1 cellular context compared by ENCODE assay signal in the genomic region with DNA sequence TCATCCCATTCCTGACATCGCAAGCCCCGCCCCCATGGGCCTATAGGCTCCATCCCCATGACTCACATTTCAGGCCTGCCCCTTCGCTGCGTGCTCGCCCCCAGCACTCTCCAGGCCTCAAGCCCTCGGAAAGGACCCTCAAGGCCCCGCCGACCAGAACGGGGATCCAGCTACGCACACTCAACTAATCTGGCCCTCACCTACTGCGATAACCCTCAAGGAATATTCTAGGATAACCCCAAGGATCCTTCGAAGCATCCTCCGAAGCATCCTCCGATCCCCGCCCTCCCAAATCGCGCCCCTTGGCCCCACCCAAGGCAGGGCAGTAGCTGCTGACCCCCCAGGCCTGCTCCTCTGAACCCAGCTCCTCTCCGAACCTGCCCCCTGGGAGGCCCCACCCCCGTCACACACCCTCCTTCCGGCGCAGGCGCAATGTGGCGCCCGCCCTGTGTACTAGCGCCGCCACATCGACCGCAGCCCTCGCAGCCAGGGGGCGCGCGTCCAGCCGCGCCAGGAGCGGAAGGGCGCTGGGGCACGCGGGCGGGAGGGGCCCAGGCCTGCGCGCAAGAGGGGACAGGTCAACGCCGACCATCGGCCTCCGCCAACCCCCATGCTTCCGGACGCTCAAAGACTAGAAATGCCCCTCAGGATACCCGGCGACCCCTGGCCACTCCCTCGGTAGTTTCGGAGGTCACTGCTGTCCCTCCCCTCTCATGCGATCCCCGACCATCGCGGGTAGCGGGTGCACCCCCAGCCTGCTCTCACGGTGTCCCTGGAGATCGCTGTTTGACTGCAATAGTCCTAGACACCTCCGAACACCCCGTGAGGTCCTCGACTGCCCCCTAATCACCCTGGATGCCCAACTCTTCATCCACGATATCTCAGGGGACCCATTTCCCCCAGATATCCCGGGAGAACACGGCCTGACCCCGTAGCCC.
TF ChIP-seq lines count a peak whose summit lies in the region.

No MANE protein-coding gene starts in this region.

TF ChIP-seq in HEK293, 187 proteins besides CTCF, POLR2A, EP300 and RAD21 (continued from another document and continues in another):
- TF ChIP-seq, protein P1, sequence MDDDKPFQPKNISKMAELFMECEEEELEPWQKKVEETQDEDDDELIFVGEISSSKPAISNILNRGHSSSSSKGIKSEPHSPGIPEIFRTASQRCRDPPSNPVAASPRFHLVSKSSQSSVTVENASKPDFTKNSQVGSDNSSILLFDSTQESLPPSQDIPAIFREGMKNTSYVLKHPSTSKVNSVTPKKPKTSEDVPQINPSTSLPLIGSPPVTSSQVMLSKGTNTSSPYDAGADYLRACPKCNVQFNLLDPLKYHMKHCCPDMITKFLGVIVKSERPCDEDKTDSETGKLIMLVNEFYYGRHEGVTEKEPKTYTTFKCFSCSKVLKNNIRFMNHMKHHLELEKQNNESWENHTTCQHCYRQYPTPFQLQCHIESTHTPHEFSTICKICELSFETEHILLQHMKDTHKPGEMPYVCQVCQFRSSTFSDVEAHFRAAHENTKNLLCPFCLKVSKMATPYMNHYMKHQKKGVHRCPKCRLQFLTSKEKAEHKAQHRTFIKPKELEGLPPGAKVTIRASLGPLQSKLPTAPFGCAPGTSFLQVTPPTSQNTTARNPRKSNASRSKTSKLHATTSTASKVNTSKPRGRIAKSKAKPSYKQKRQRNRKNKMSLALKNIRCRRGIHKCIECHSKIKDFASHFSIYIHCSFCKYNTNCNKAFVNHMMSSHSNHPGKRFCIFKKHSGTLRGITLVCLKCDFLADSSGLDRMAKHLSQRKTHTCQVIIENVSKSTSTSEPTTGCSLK (tag by site-specific recombination; IDR thresholded peaks at IDR 0.05), result no peak
- TF ChIP-seq ZBTB8A (tag by site-specific recombination; IDR thresholded peaks at IDR 0.05) (peak; percentile 81), MEIS1 (CRISPR knock-in tag; IDR thresholded peaks at IDR 0.05; ENCODE audit: borderline replicate concordance) (no peak), ZFHX2 (tag by site-specific recombination; conservative IDR thresholded peaks at IDR 0.05) (0 out of 2 replicates have a peak, but pooled peaks have one; percentile 27), ZNF239 (tag by site-specific recombination; IDR thresholded peaks at IDR 0.05) (no peak), SCRT1 (tag by site-specific recombination; IDR thresholded peaks at IDR 0.05; ENCODE audit: borderline replicate concordance) (no peak), KLF9 (tag by site-specific recombination; IDR thresholded peaks at IDR 0.05; ENCODE audit: low read depth) (peak; percentile 89), REPIN1 (tag by site-specific recombination; IDR thresholded peaks at IDR 0.05; ENCODE audit: low read depth) (no peak), ZNF76 (tag by site-specific recombination; IDR thresholded peaks at IDR 0.05; ENCODE audit: borderline replicate concordance, low read depth) (peak; percentile 61; the same call in 1 of the 2 replicates), SP2 (tag by site-specific recombination; IDR thresholded peaks at IDR 0.05) (peak; percentile 77), ZNF837 (tag by site-specific recombination; IDR thresholded peaks at IDR 0.05) (no peak), YY2 (tag by site-specific recombination; IDR thresholded peaks at IDR 0.05) (no peak), SETDB1 (IDR thresholded peaks at IDR 0.05; ENCODE audit: insufficient read length, low read length) (no peak), ZNF510 (tag by site-specific recombination; IDR thresholded peaks at IDR 0.05; ENCODE audit: insufficient replicate concordance) (no peak), ZNF785 (tag by site-specific recombination; IDR thresholded peaks at IDR 0.05) (no peak), ZSCAN23 (tag by site-specific recombination; IDR thresholded peaks at IDR 0.05) (0 out of 2 replicates have a peak, but pooled peaks have one; percentile 44), TRIM28 (IDR thresholded peaks at IDR 0.05; ENCODE audit: borderline replicate concordance, low read length) (no peak), ZNF571 (tag by site-specific recombination; IDR thresholded peaks at IDR 0.05) (no peak), ZNF514 (tag by site-specific recombination; IDR thresholded peaks at IDR 0.05) (no peak), MYNN (tag by site-specific recombination; IDR thresholded peaks at IDR 0.05; ENCODE audit: borderline replicate concordance) (no peak), ZNF747 (tag by site-specific recombination; IDR thresholded peaks at IDR 0.05) (no peak), FEZF1 (tag by site-specific recombination; IDR thresholded peaks at IDR 0.05) (no peak), ZNF366 (tag by site-specific recombination; conservative IDR thresholded peaks at IDR 0.05) (0 out of 2 replicates have a peak, but pooled peaks have one; percentile 9), ZNF302 (tag by site-specific recombination; IDR thresholded peaks at IDR 0.05; ENCODE audit: low read depth) (no peak), GLIS2 (tag by site-specific recombination; IDR thresholded peaks at IDR 0.05) (peak; percentile 98), ZNF16 (tag by site-specific recombination; IDR thresholded peaks at IDR 0.05; ENCODE audit: low read depth) (no peak), ZNF248 (tag by site-specific recombination; IDR thresholded peaks at IDR 0.05) (no peak), HOXC10 (CRISPR knock-in tag; IDR thresholded peaks at IDR 0.05) (no peak), ZNF311 (tag by site-specific recombination; IDR thresholded peaks at IDR 0.05; ENCODE audit: borderline replicate concordance) (no peak), ZNF626 (tag by site-specific recombination; IDR thresholded peaks at IDR 0.05) (no peak), GFI1B (tag by site-specific recombination; IDR thresholded peaks at IDR 0.05) (no peak), ZBTB1 (tag by site-specific recombination; IDR thresholded peaks at IDR 0.05) (no peak), ZXDB (tag by site-specific recombination; IDR thresholded peaks at IDR 0.05) (peak; percentile 87), ZNF24 (tag by site-specific recombination; IDR thresholded peaks at IDR 0.05) (peak; percentile 57; the same call in 1 of the 2 replicates), ZNF548 (tag by site-specific recombination; IDR thresholded peaks at IDR 0.05) (no peak)
- TF ChIP-seq, protein P2, sequence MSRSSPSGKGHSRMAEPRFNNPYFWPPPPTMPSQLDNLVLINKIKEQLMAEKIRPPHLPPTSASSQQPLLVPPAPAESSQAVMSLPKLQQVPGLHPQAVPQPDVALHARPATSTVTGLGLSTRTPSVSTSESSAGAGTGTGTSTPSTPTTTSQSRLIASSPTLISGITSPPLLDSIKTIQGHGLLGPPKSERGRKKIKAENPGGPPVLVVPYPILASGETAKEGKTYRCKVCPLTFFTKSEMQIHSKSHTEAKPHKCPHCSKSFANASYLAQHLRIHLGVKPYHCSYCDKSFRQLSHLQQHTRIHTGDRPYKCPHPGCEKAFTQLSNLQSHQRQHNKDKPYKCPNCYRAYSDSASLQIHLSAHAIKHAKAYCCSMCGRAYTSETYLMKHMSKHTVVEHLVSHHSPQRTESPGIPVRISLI (tag by site-specific recombination; IDR thresholded peaks at IDR 0.05), result no peak
- TF ChIP-seq, protein P3, sequence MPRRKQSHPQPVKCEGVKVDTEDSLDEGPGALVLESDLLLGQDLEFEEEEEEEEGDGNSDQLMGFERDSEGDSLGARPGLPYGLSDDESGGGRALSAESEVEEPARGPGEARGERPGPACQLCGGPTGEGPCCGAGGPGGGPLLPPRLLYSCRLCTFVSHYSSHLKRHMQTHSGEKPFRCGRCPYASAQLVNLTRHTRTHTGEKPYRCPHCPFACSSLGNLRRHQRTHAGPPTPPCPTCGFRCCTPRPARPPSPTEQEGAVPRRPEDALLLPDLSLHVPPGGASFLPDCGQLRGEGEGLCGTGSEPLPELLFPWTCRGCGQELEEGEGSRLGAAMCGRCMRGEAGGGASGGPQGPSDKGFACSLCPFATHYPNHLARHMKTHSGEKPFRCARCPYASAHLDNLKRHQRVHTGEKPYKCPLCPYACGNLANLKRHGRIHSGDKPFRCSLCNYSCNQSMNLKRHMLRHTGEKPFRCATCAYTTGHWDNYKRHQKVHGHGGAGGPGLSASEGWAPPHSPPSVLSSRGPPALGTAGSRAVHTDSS (tag by site-specific recombination; IDR thresholded peaks at IDR 0.05), result no peak
- TF ChIP-seq, protein P4, sequence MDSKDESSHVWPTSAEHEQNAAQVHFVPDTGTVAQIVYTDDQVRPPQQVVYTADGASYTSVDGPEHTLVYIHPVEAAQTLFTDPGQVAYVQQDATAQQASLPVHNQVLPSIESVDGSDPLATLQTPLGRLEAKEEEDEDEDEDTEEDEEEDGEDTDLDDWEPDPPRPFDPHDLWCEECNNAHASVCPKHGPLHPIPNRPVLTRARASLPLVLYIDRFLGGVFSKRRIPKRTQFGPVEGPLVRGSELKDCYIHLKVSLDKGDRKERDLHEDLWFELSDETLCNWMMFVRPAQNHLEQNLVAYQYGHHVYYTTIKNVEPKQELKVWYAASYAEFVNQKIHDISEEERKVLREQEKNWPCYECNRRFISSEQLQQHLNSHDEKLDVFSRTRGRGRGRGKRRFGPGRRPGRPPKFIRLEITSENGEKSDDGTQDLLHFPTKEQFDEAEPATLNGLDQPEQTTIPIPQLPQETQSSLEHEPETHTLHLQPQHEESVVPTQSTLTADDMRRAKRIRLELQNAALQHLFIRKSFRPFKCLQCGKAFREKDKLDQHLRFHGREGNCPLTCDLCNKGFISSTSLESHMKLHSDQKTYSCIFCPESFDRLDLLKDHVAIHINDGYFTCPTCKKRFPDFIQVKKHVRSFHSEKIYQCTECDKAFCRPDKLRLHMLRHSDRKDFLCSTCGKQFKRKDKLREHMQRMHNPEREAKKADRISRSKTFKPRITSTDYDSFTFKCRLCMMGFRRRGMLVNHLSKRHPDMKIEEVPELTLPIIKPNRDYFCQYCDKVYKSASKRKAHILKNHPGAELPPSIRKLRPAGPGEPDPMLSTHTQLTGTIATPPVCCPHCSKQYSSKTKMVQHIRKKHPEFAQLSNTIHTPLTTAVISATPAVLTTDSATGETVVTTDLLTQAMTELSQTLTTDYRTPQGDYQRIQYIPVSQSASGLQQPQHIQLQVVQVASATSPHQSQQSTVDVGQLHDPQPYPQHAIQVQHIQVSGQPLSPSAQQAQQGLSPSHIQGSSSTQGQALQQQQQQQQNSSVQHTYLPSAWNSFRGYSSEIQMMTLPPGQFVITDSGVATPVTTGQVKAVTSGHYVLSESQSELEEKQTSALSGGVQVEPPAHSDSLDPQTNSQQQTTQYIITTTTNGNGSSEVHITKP (tag by site-specific recombination; IDR thresholded peaks at IDR 0.05), result peak; percentile 64
- TF ChIP-seq, protein P5, sequence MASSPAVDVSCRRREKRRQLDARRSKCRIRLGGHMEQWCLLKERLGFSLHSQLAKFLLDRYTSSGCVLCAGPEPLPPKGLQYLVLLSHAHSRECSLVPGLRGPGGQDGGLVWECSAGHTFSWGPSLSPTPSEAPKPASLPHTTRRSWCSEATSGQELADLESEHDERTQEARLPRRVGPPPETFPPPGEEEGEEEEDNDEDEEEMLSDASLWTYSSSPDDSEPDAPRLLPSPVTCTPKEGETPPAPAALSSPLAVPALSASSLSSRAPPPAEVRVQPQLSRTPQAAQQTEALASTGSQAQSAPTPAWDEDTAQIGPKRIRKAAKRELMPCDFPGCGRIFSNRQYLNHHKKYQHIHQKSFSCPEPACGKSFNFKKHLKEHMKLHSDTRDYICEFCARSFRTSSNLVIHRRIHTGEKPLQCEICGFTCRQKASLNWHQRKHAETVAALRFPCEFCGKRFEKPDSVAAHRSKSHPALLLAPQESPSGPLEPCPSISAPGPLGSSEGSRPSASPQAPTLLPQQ (tag by site-specific recombination; IDR thresholded peaks at IDR 0.05), result peak; percentile 70
- TF ChIP-seq, protein P6, sequence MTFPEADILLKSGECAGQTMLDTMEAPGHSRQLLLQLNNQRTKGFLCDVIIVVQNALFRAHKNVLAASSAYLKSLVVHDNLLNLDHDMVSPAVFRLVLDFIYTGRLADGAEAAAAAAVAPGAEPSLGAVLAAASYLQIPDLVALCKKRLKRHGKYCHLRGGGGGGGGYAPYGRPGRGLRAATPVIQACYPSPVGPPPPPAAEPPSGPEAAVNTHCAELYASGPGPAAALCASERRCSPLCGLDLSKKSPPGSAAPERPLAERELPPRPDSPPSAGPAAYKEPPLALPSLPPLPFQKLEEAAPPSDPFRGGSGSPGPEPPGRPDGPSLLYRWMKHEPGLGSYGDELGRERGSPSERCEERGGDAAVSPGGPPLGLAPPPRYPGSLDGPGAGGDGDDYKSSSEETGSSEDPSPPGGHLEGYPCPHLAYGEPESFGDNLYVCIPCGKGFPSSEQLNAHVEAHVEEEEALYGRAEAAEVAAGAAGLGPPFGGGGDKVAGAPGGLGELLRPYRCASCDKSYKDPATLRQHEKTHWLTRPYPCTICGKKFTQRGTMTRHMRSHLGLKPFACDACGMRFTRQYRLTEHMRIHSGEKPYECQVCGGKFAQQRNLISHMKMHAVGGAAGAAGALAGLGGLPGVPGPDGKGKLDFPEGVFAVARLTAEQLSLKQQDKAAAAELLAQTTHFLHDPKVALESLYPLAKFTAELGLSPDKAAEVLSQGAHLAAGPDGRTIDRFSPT (tag by site-specific recombination; IDR thresholded peaks at IDR 0.05), result peak; percentile 61
- TF ChIP-seq, protein P7, sequence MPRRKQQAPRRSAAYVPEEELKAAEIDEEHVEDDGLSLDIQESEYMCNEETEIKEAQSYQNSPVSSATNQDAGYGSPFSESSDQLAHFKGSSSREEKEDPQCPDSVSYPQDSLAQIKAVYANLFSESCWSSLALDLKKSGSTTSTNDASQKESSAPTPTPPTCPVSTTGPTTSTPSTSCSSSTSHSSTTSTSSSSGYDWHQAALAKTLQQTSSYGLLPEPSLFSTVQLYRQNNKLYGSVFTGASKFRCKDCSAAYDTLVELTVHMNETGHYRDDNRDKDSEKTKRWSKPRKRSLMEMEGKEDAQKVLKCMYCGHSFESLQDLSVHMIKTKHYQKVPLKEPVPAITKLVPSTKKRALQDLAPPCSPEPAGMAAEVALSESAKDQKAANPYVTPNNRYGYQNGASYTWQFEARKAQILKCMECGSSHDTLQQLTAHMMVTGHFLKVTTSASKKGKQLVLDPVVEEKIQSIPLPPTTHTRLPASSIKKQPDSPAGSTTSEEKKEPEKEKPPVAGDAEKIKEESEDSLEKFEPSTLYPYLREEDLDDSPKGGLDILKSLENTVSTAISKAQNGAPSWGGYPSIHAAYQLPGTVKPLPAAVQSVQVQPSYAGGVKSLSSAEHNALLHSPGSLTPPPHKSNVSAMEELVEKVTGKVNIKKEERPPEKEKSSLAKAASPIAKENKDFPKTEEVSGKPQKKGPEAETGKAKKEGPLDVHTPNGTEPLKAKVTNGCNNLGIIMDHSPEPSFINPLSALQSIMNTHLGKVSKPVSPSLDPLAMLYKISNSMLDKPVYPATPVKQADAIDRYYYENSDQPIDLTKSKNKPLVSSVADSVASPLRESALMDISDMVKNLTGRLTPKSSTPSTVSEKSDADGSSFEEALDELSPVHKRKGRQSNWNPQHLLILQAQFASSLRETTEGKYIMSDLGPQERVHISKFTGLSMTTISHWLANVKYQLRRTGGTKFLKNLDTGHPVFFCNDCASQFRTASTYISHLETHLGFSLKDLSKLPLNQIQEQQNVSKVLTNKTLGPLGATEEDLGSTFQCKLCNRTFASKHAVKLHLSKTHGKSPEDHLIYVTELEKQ (tag by site-specific recombination; IDR thresholded peaks at IDR 0.05; ENCODE audit: borderline replicate concordance), result no peak
- TF ChIP-seq, protein P8, sequence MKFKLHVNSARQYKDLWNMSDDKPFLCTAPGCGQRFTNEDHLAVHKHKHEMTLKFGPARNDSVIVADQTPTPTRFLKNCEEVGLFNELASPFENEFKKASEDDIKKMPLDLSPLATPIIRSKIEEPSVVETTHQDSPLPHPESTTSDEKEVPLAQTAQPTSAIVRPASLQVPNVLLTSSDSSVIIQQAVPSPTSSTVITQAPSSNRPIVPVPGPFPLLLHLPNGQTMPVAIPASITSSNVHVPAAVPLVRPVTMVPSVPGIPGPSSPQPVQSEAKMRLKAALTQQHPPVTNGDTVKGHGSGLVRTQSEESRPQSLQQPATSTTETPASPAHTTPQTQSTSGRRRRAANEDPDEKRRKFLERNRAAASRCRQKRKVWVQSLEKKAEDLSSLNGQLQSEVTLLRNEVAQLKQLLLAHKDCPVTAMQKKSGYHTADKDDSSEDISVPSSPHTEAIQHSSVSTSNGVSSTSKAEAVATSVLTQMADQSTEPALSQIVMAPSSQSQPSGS (tag by site-specific recombination; IDR thresholded peaks at IDR 0.05; ENCODE audit: low read depth), result no peak
